10 cellular contexts compared by ENCODE assay signal in the genomic region with DNA sequence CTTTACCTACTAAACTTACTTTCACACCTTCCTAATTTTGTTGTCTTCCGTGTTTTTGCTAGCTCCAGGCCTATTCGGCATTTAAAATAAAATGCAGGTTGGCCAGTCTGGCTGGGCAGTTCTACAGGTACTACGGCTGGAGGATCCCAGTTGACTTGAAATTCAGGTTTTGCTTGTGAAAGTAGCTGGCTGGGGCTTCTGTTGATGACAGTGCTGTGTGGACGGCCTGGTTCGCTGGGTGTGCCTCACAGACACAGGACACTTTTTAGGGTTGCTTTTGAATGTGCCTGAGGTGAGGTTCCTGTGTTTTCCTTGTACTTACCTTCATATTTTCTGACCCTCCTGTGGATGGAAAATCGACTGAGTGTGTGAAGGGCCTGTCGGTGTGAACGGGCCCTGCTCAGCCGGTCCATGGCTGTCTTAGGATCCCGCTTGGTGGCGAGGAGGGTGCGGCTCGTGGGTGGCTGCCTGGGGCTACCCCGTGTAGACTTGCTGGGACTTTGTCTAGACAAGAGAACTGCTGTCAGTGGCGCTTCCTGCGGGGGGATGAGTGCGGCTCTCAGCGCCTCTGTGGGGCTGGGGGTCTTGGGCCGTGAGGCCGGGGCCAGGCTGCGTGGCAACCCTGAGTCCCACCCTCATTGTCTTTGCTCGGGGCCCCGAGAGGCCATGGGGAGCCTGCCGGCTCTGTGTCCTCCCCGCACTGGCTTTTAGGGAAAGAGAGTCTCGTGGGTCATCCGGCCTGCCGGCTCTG. TPM values are rescaled to one million over a fixed set of nuclear protein-coding genes. Genes with fewer than 3 reads are reported as not detected.
A peak's percentile ranks its signal among the peaks of the same experiment; 100 is the strongest.
DNase-seq lines count a peak whose midpoint lies in the region; ATAC-seq, FAIRE-seq and TF ChIP-seq lines count a peak whose summit lies in the region.
"Had no signal": no experiment of that assay in that cellular context is flagged by ENCODE, and none has a peak within 500 bp of the region (broad histone marks: within the 10 kb centered on the region; RNA-seq: fewer than 3 reads in every experiment).

No MANE protein-coding gene starts in this region.

- no peaks in the 10 kb centered on the region for H3K36me3 ChIP-seq in cardiac muscle cell
- no peaks in the 10 kb centered on the region for H3K36me3 ChIP-seq in right atrium auricular region
- peaks cover 21% of the 10 kb centered on the region for H3K36me3 ChIP-seq in mesodermal cell (ENCODE audit: control insufficient read depth, insufficient read depth, low read length)

- H3K4me1 Mint-ChIP-seq in activated naive CD8-positive, alpha-beta T cell (ENCODE audit: low read depth): peaks cover 51% of the 10 kb centered on the region
- peaks cover 22% of the 10 kb centered on the region for H3K4me1 Mint-ChIP-seq in glutamatergic neuron (ENCODE audit: low read depth, unreplicated experiment)

- H3K4me3 Mint-ChIP-seq in activated naive CD8-positive, alpha-beta T cell: peak overlapping the region; percentile 79
- H3K4me3 Mint-ChIP-seq in glutamatergic neuron (ENCODE audit: unreplicated experiment): no peak overlapping the region

- FAIRE-seq in urothelium cell line (lab: Jason Lieb, UNC): peak; percentile 20

- H3K4me1 ChIP-seq in cardiac muscle cell (ENCODE audit: low read depth) (peaks cover 40% of the 10 kb centered on the region), right atrium auricular region (peaks cover 0 to 14% of the 10 kb centered on the region in 2 donors), mesodermal cell (ENCODE audit: control insufficient read depth, insufficient read depth, low read length, poor library complexity, severe bottlenecking) (peaks cover 39% of the 10 kb centered on the region)

- H3K27ac Mint-ChIP-seq in activated naive CD8-positive, alpha-beta T cell: peak overlapping the region; percentile 91
- H3K27ac Mint-ChIP-seq in glutamatergic neuron (ENCODE audit: unreplicated experiment): no peak overlapping the region

- no peaks in the 10 kb centered on the region for H3K27me3 ChIP-seq in cardiac muscle cell
- H3K27me3 ChIP-seq in right atrium auricular region: no peaks in the 10 kb centered on the region

- H3K36me3 Mint-ChIP-seq in activated naive CD8-positive, alpha-beta T cell: peaks cover 5% of the 10 kb centered on the region
- peaks cover 14% of the 10 kb centered on the region for H3K36me3 Mint-ChIP-seq in glutamatergic neuron (ENCODE audit: unreplicated experiment)

- no peaks in the 10 kb centered on the region for H3K27me3 Mint-ChIP-seq in activated naive CD8-positive, alpha-beta T cell
- peaks cover 5% of the 10 kb centered on the region for H3K27me3 Mint-ChIP-seq in glutamatergic neuron (ENCODE audit: unreplicated experiment)

- TF ChIP-seq CTCF in cardiac muscle cell (IDR thresholded peaks at IDR 0.05; ENCODE audit: low read depth, low read length) (no peak), right atrium auricular region (IDR thresholded peaks at IDR 0.05) (no peak), glutamatergic neuron (IDR thresholded peaks at IDR 0.05; ENCODE audit: partially characterized antibody, unreplicated experiment) (no peak)

- 90 to 92% methylated on average over 24 to 25 of the region's 28 CpGs for WGBS in mesodermal cell (ENCODE audit: insufficient coverage in 2 of 2), 2 experiments

- DNase-seq in cardiac muscle cell (ENCODE audit: low read depth in 1 of 2, low spot score in 1 of 2) (no peak), right atrium auricular region (ENCODE audit: low spot score) (no peak), urothelium cell line (ENCODE audit: low spot score) (no peak), amygdala (lab: John Stamatoyannopoulos, UW) (no peak), glutamatergic neuron (no peak)
- DNase-seq: Karpas-422, OCI-M1 had no signal

- no peaks in the 10 kb centered on the region for H3K9me3 Mint-ChIP-seq in activated naive CD8-positive, alpha-beta T cell (ENCODE audit: low read depth)
- peaks cover 3% of the 10 kb centered on the region for H3K9me3 Mint-ChIP-seq in glutamatergic neuron (ENCODE audit: unreplicated experiment)

- no peak for ATAC-seq in GM19463 (IDR thresholded peaks at IDR 0.05; ENCODE audit: unreplicated experiment)

- H3K9me3 ChIP-seq in cardiac muscle cell (ENCODE audit: low read depth) (no peaks in the 10 kb centered on the region), right atrium auricular region (no peaks in the 10 kb centered on the region), mesodermal cell (ENCODE audit: control insufficient read depth, low read length) (no peaks in the 10 kb centered on the region)

- H3K27ac ChIP-seq in cardiac muscle cell (peak overlapping the region; percentile 91), right atrium auricular region (no peak overlapping the region), mesodermal cell (ENCODE audit: low read depth, low read length, severe bottlenecking) (peak overlapping the region; percentile 95)

- H3K4me3 ChIP-seq in cardiac muscle cell (no peak overlapping the region), right atrium auricular region (no peak overlapping the region), mesodermal cell (ENCODE audit: extremely low read depth, insufficient read depth, low read length, poor library complexity, severe bottlenecking) (no peak overlapping the region)

RNA-seq across cellular contexts. Expression of gene ZNF750, which starts 18.7 kb away (rescaled TPM):
- total RNA-seq in cardiac muscle cell: 0.07 TPM in 1 of 2 replicates, not detected in the other
- polyA plus RNA-seq in cardiac muscle cell: 0.14 and 0.49 TPM in 2 replicates
- total RNA-seq in right atrium auricular region: not detected
- polyA plus RNA-seq in mesodermal cell (2013, experiment 1 of 2): not detected
- polyA plus RNA-seq in mesodermal cell (2013, experiment 2 of 2): 0.15 TPM
- total RNA-seq in glutamatergic neuron (ENCODE audit: unreplicated experiment): 1.4 TPM

Comparison
In these comparisons a context has a peak if more than half of its experiments do, and no peak if none do; other contexts are left out.
1. H3K27ac ChIP-seq: peak in cardiac muscle cell (single experiment) and mesodermal cell (single experiment); none in right atrium auricular region (0 of 2).